10 cellular contexts compared by ENCODE assay signal in the genomic region with DNA sequence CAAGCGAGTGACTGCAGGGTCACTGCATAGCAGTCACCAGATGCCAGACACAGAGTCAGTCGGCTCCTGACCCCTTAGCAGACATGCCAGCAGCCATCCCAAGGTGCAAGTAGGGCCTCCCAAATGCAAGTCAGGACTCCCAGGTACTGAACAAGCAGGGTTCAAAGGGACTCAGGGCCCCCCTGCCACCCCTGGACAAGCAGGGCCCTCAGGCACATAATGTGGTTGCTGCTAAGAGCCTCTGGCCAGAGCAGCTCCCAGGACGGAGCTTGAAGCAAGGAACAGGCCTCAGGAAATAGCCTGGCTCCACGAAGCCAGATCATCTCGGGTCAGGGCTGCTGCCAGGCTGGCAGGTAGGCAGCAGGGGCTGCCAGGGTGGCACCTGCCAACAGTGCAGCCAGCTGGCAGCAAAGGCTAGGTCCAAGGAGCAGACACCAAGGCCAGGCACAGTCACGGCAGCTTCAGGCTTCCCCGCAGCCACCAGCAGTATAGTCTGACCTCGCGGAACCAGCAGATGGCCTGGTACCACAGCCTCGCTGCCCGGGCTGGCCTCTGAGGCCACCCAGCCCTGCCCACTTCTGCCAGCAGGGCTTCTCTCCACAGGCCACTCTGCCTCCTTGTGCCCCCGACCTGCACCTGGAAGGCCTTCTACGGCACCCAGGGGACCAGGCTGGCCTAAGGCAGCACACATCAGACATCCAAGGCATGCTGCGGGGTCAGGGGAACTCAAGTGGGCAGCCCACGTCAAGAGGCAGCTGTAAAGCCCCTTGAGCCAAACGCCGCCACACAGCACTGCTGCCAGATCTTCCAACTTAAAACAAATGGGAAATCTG. TPM values are rescaled to one million over a fixed set of nuclear protein-coding genes. Genes with fewer than 3 reads are reported as not detected.
DNase-seq lines count a peak whose midpoint lies in the region; ATAC-seq and TF ChIP-seq lines count a peak whose summit lies in the region.
"Had no signal": no experiment of that assay in that cellular context is flagged by ENCODE, and none has a peak within 500 bp of the region (broad histone marks: within the 10 kb centered on the region; RNA-seq: fewer than 3 reads in every experiment).

No MANE protein-coding gene starts in this region.

- H3K36me3 Mint-ChIP-seq in CD4-positive, alpha-beta memory T cell: peaks cover 35 to 55% of the 10 kb centered on the region in 2 donors
- H3K36me3 Mint-ChIP-seq in nephron (ENCODE audit: low read depth): no peaks in the 10 kb centered on the region
- no peaks in the 10 kb centered on the region for H3K36me3 Mint-ChIP-seq in nephron progenitor cell (ENCODE audit: low read depth)

- peak overlapping the region; percentile 54 to 72 for H3K4me3 ChIP-seq in CD4-positive, alpha-beta memory T cell (ENCODE audit: low read length in 2 of 2)
- H3K4me3 ChIP-seq in NT2/D1 (ENCODE audit: insufficient read length, low read depth) (no peak overlapping the region), coronary artery (peak overlapping the region; percentile 53)
- H3K4me3 ChIP-seq: ovary had no signal

- CTCF ChIA-PET in CD4-positive, alpha-beta memory T cell (lab: Charles Lee; ENCODE audit: partially characterized antibody): interaction anchor here (0.9 to 17.5 kb wide), 6 partner anchors 18 to 61 kb away, joined by 3 to 182 read pairs (median 40); no protein-coding TSS in a partner anchor

- H3K27me3 ChIP-seq in CD4-positive, alpha-beta memory T cell (ENCODE audit: insufficient read depth, low read length): no peaks in the 10 kb centered on the region
- H3K27me3 ChIP-seq in NT2/D1 (ENCODE audit: insufficient read depth, insufficient read length): no peaks in the 10 kb centered on the region
- H3K27me3 ChIP-seq: ovary had no signal

- intact Hi-C loops in CD4-positive, alpha-beta memory T cell (cut with micrococcal nuclease): loop anchor here (5.0 kb wide), 2 partner anchors 36 to 144 kb away; partner anchors contain the start of gene DPM2

- peak overlapping the region; percentile 94 to 99 (median 98) for H3K27ac Mint-ChIP-seq in CD4-positive, alpha-beta memory T cell
- H3K27ac Mint-ChIP-seq in nephron (peak overlapping the region; percentile 46 to 97 (median 90)), nephron progenitor cell (no peak overlapping the region)

- no peak for TF ChIP-seq CTCF in coronary artery (IDR thresholded peaks at IDR 0.05)
- TF ChIP-seq CTCF in nephron (IDR thresholded peaks at IDR 0.05; ENCODE audit: unreplicated experiment in 3 of 3): no peak
- no peak for TF ChIP-seq CTCF in nephron progenitor cell (IDR thresholded peaks at IDR 0.05)

- peaks cover 12% of the 10 kb centered on the region for H3K36me3 ChIP-seq in CD4-positive, alpha-beta memory T cell (ENCODE audit: insufficient read depth, low read length)
- peaks cover 27% of the 10 kb centered on the region for H3K36me3 ChIP-seq in NT2/D1 (ENCODE audit: insufficient read depth, insufficient read length, low read length)
- H3K36me3 ChIP-seq: ovary had no signal

- no peak for DNase-seq in CD4-positive, alpha-beta memory T cell
- DNase-seq in NT2/D1 (ENCODE audit: low read depth, low spot score) (no peak), coronary artery (ENCODE audit: low spot score) (peak; percentile 70), SHP77 (lab: John Stamatoyannopoulos, UW) (no peak), nephron progenitor cell (no peak), NCI-H2107 (lab: John Stamatoyannopoulos, UW) (no peak)
- DNase-seq: dermis blood vessel endothelial cell had no signal

- peak overlapping the region; percentile 53 for H3K9ac ChIP-seq in NT2/D1 (ENCODE audit: insufficient read length, low read depth)

- no peak for ATAC-seq in GM18502 (IDR thresholded peaks at IDR 0.05; ENCODE audit: poor library complexity, unreplicated experiment)

- no peaks in the 10 kb centered on the region for H3K9me3 Mint-ChIP-seq in CD4-positive, alpha-beta memory T cell
- H3K9me3 Mint-ChIP-seq in nephron (no peaks in the 10 kb centered on the region), nephron progenitor cell (no peaks in the 10 kb centered on the region)

- H3K4me1 Mint-ChIP-seq in CD4-positive, alpha-beta memory T cell: peaks cover 60 to 99% (median 73%) of the 10 kb centered on the region in 4 donors
- H3K4me1 Mint-ChIP-seq in nephron (peaks cover 93% of the 10 kb centered on the region), nephron progenitor cell (peaks cover 95% of the 10 kb centered on the region)

- no peaks in the 10 kb centered on the region for H3K27me3 Mint-ChIP-seq in CD4-positive, alpha-beta memory T cell
- H3K27me3 Mint-ChIP-seq in nephron (ENCODE audit: low read depth): no peaks in the 10 kb centered on the region
- no peaks in the 10 kb centered on the region for H3K27me3 Mint-ChIP-seq in nephron progenitor cell (ENCODE audit: low read depth, poor library complexity)

- peaks cover 98% of the 10 kb centered on the region for H3K4me1 ChIP-seq in CD4-positive, alpha-beta memory T cell (ENCODE audit: insufficient read depth, low read length)
- H3K4me1 ChIP-seq in NT2/D1 (ENCODE audit: insufficient read depth, insufficient read length): peaks cover 57% of the 10 kb centered on the region

- peak overlapping the region; percentile 78 for H3K27ac ChIP-seq in CD4-positive, alpha-beta memory T cell (ENCODE audit: low read depth, low read length)
- peak overlapping the region; percentile 45 to 90 for H3K27ac ChIP-seq in coronary artery
- H3K27ac ChIP-seq: ovary had no signal

- POLR2A ChIA-PET in CD4-positive, alpha-beta memory T cell (lab: Charles Lee; ENCODE audit: partially characterized antibody): interaction anchor here (3.2 to 36.2 kb wide), 6 partner anchors 0 to 94 kb away, joined by 10 to 1317 read pairs (median 388); partner anchors contain the start of genes DPM2, EEIG1, NAIF1 and SLC25A25

- H3K4me3 Mint-ChIP-seq in CD4-positive, alpha-beta memory T cell: peak overlapping the region; percentile 78 to 98 (median 96)
- no peak overlapping the region for H3K4me3 Mint-ChIP-seq in nephron
- H3K4me3 Mint-ChIP-seq in nephron progenitor cell: no peak overlapping the region

- H3K9me3 ChIP-seq in CD4-positive, alpha-beta memory T cell (ENCODE audit: control insufficient read depth in 1 of 2, low read length in 2 of 2): no peaks in the 10 kb centered on the region
- no peaks in the 10 kb centered on the region for H3K9me3 ChIP-seq in NT2/D1 (ENCODE audit: insufficient read depth, low read length)
- H3K9me3 ChIP-seq: ovary had no signal

RNA-seq across cellular contexts. Expression of gene EEIG1, which starts 7.4 kb away (rescaled TPM):
- 100 to 1,000 TPM; 516 to 550 TPM for total RNA-seq in CD4-positive, alpha-beta memory T cell
- polyA plus RNA-seq in CD4-positive, alpha-beta memory T cell: 100 to 1,000 TPM in 1 of 2 donors, 10 to 100 TPM in 1; 95.4 to 205 TPM

RNA-seq across cellular contexts. Expression of gene DPM2, which starts 35.7 kb away (rescaled TPM):
- total RNA-seq in CD4-positive, alpha-beta memory T cell: 10 to 100 TPM; 37.0 to 39.7 TPM
- 10 to 100 TPM; 41.0 to 43.1 TPM for polyA plus RNA-seq in CD4-positive, alpha-beta memory T cell

RNA-seq across cellular contexts. Expression of gene PIP5KL1, which starts 42.8 kb away (rescaled TPM):
- total RNA-seq in CD4-positive, alpha-beta memory T cell: 1 to 10 TPM in 1 of 2 experiments, under 1 TPM in 1; 0.72 to 1.8 TPM
- under 1 TPM; 0.26 to 0.79 TPM for polyA plus RNA-seq in CD4-positive, alpha-beta memory T cell

RNA-seq across cellular contexts. Expression of gene ST6GALNAC4, which starts 56.5 kb away (rescaled TPM):
- 10 to 100 TPM; 35.7 to 38.1 TPM for total RNA-seq in CD4-positive, alpha-beta memory T cell
- 10 to 100 TPM; 10.2 to 18.5 TPM for polyA plus RNA-seq in CD4-positive, alpha-beta memory T cell

Comparison
In these comparisons a context has a peak if more than half of its experiments do, and no peak if none do; other contexts are left out.
1. H3K4me3 Mint-ChIP-seq: peak in CD4-positive, alpha-beta memory T cell (8 of 8); none in nephron (0 of 3) and nephron progenitor cell (single experiment).